ENCODE assay signal across 1 cellular context in the genomic region with DNA sequence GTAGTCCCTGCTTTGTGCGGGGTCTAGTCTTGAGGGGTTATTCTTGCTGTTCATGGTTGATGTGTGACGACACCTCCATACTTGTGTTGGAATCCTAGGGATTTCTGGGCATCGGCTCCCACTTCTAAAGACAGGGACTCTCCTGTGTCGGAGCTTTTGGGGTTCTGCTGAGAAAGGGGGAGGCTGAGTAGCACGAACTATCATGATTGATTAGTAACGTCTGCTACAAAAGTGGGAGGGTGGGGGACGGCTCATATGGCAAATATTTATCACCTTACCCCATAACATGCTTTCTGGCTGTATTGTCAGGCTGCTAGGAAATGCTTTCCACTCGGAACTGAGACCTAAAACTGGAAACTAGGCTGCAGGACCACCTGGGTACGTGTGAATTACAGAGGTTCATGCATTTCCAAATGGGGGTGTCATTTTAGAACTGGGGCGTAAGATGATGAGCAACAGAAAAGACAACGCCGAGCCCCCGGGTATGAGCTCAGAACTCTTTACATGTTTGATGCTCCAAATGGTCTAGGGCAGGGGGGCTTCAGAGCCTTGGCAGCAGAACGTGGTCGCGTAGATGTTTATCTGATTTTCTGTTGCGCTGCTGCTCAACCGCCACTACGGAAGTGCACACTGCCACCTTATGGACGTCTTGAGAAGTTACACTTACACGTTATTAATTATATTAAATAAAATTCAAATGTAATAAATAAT.
TF ChIP-seq lines count a peak whose summit lies in the region.

No MANE protein-coding gene starts in this region.

TF ChIP-seq in GM23338, 12 proteins besides CTCF, POLR2A, EP300 and RAD21:
- TF ChIP-seq, protein P1, sequence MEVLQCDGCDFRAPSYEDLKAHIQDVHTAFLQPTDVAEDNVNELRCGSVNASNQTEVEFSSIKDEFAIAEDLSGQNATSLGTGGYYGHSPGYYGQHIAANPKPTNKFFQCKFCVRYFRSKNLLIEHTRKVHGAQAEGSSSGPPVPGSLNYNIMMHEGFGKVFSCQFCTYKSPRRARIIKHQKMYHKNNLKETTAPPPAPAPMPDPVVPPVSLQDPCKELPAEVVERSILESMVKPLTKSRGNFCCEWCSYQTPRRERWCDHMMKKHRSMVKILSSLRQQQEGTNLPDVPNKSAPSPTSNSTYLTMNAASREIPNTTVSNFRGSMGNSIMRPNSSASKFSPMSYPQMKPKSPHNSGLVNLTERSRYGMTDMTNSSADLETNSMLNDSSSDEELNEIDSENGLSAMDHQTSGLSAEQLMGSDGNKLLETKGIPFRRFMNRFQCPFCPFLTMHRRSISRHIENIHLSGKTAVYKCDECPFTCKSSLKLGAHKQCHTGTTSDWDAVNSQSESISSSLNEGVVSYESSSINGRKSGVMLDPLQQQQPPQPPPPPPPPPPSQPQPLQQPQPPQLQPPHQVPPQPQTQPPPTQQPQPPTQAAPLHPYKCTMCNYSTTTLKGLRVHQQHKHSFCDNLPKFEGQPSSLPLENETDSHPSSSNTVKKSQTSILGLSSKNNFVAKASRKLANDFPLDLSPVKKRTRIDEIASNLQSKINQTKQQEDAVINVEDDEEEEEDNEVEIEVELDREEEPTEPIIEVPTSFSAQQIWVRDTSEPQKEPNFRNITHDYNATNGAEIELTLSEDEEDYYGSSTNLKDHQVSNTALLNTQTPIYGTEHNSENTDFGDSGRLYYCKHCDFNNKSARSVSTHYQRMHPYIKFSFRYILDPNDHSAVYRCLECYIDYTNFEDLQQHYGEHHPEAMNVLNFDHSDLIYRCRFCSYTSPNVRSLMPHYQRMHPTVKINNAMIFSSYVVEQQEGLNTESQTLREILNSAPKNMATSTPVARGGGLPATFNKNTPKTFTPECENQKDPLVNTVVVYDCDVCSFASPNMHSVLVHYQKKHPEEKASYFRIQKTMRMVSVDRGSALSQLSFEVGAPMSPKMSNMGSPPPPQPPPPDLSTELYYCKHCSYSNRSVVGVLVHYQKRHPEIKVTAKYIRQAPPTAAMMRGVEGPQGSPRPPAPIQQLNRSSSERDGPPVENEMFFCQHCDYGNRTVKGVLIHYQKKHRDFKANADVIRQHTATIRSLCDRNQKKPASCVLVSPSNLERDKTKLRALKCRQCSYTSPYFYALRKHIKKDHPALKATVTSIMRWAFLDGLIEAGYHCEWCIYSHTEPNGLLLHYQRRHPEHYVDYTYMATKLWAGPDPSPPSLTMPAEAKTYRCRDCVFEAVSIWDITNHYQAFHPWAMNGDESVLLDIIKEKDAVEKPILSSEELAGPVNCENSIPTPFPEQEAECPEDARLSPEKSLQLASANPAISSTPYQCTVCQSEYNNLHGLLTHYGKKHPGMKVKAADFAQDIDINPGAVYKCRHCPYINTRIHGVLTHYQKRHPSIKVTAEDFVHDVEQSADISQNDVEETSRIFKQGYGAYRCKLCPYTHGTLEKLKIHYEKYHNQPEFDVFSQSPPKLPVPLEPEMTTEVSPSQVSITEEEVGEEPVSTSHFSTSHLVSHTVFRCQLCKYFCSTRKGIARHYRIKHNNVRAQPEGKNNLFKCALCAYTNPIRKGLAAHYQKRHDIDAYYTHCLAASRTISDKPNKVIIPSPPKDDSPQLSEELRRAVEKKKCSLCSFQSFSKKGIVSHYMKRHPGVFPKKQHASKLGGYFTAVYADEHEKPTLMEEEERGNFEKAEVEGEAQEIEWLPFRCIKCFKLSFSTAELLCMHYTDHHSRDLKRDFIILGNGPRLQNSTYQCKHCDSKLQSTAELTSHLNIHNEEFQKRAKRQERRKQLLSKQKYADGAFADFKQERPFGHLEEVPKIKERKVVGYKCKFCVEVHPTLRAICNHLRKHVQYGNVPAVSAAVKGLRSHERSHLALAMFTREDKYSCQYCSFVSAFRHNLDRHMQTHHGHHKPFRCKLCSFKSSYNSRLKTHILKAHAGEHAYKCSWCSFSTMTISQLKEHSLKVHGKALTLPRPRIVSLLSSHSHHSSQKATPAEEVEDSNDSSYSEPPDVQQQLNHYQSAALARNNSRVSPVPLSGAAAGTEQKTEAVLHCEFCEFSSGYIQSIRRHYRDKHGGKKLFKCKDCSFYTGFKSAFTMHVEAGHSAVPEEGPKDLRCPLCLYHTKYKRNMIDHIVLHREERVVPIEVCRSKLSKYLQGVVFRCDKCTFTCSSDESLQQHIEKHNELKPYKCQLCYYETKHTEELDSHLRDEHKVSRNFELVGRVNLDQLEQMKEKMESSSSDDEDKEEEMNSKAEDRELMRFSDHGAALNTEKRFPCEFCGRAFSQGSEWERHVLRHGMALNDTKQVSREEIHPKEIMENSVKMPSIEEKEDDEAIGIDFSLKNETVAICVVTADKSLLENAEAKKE (CRISPR knock-in tag; IDR thresholded peaks at IDR 0.05): no peak
- TF ChIP-seq CREB1 (CRISPR knock-in tag; IDR thresholded peaks at IDR 0.05; ENCODE audit: low read depth): no peak
- TF ChIP-seq ZNF331 (CRISPR knock-in tag; IDR thresholded peaks at IDR 0.05; ENCODE audit: low read depth): no peak
- TF ChIP-seq POLR2AphosphoS5 (IDR thresholded peaks at IDR 0.05; ENCODE audit: low read depth): no peak
- no peak for TF ChIP-seq EZH2 (IDR thresholded peaks at IDR 0.05; ENCODE audit: low read depth, unreplicated experiment)
- no peak for TF ChIP-seq JUNB (IDR thresholded peaks at IDR 0.05; ENCODE audit: unreplicated experiment)
- no peak for TF ChIP-seq STAT1 (IDR thresholded peaks at IDR 0.05; ENCODE audit: unreplicated experiment)
- no peak for TF ChIP-seq ETS1 (IDR thresholded peaks at IDR 0.05)
- no peak for TF ChIP-seq ZNF114 (CRISPR knock-in tag; IDR thresholded peaks at IDR 0.05)
- TF ChIP-seq REST (IDR thresholded peaks at IDR 0.05; ENCODE audit: unreplicated experiment): no peak
- no peak for TF ChIP-seq NANOG (IDR thresholded peaks at IDR 0.05; ENCODE audit: borderline replicate concordance)
- TF ChIP-seq EZH2phosphoT487 (IDR thresholded peaks at IDR 0.05; ENCODE audit: unreplicated experiment): no peak
